In the genomic region with DNA sequence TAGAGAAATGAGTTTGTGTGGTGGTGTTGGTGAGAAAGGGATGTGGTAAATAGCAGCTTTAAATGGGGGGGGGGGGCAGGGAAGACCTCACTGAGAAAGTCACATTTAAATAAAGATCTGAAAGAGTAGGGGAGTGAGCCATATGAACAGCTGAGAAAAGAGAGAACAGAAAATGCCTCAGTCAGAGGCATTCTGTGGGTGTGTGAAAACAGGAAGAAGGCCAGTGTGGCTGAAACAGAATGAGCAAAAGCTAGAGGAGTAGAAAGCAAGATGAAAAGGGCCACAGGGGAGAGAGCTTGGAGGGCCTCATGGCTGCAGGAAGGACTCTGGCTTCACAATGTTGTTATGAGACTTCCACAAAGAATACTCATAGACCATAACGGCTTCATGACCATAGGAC, we compare ENCODE assay signal across 12 cellular contexts.
A peak's percentile ranks its signal among the peaks of the same experiment; 100 is the strongest.
DNase-seq lines count a peak whose midpoint lies in the region; ATAC-seq and TF ChIP-seq lines count a peak whose summit lies in the region.
"Had no signal": no experiment of that assay in that cellular context is flagged by ENCODE, and none has a peak within 500 bp of the region (broad histone marks: within the 10 kb centered on the region; RNA-seq: fewer than 3 reads in every experiment).

No MANE protein-coding gene starts in this region.

- H3K9me3 Mint-ChIP-seq in natural killer cell treated with Interleukin-12 subunit alpha and Interleukin-12 subunit beta and Interleukin-15 and Interleukin-18, amount 100 ng/mL, for 72 hours, result peaks cover 3% of the 10 kb centered on the region
- peaks cover 6 to 9% of the 10 kb centered on the region in 2 donors for H3K9me3 Mint-ChIP-seq in natural killer cell
- no peaks in the 10 kb centered on the region for H3K9me3 Mint-ChIP-seq in stimulated activated memory B cell treated with anti-CD40 and anti-IgM and Interleukin-4, amounts not matched to agents 10 μg/mL and 1 μg/mL and 100 μg/mL, for 72 hours

- TF ChIP-seq CTCF in natural killer cell (IDR thresholded peaks at IDR 0.05), result no peak

- peak overlapping the region; percentile 26 for H3K4me3 Mint-ChIP-seq in natural killer cell treated with Interleukin-12 subunit alpha and Interleukin-12 subunit beta and Interleukin-15 and Interleukin-18, amount 100 ng/mL, for 72 hours
- H3K4me3 Mint-ChIP-seq in natural killer cell, result no peak overlapping the region
- H3K4me3 Mint-ChIP-seq in stimulated activated memory B cell treated with anti-CD40 and anti-IgM and Interleukin-4, amounts not matched to agents 10 μg/mL and 1 μg/mL and 100 μg/mL, for 72 hours, result no peak overlapping the region

- H3K4me1 Mint-ChIP-seq in natural killer cell treated with Interleukin-12 subunit alpha and Interleukin-12 subunit beta and Interleukin-15 and Interleukin-18, amount 100 ng/mL, for 72 hours (ENCODE audit: low read depth in 2 of 2), result no peaks in the 10 kb centered on the region
- H3K4me1 Mint-ChIP-seq in natural killer cell, result peaks cover 0 to 6% of the 10 kb centered on the region in 2 donors
- H3K4me1 Mint-ChIP-seq in stimulated activated memory B cell treated with anti-CD40 and anti-IgM and Interleukin-4, amounts not matched to agents 10 μg/mL and 1 μg/mL and 100 μg/mL, for 72 hours, result no peaks in the 10 kb centered on the region

- H3K27me3 Mint-ChIP-seq in natural killer cell treated with Interleukin-12 subunit alpha and Interleukin-12 subunit beta and Interleukin-15 and Interleukin-18, amount 100 ng/mL, for 72 hours, result no peaks in the 10 kb centered on the region
- H3K27me3 Mint-ChIP-seq in natural killer cell (ENCODE audit: low read depth in 2 of 2), result no peaks in the 10 kb centered on the region
- no peaks in the 10 kb centered on the region for H3K27me3 Mint-ChIP-seq in stimulated activated memory B cell treated with anti-CD40 and anti-IgM and Interleukin-4, amounts not matched to agents 10 μg/mL and 1 μg/mL and 100 μg/mL, for 72 hours

- intact Hi-C loops in natural killer cell (cut with micrococcal nuclease), result no loop called here

- no peak for DNase-seq in natural killer cell treated with Interleukin-12 subunit alpha and Interleukin-12 subunit beta and Interleukin-15 and Interleukin-18, amount 100 ng/mL, for 72 hours (ENCODE audit: low spot score)
- DNase-seq in natural killer cell, result no peak
- DNase-seq in stimulated activated naive CD4-positive, alpha-beta T cell (lab: John Stamatoyannopoulos, UW), result no peak
- no peak for DNase-seq in AML-193 (lab: John Stamatoyannopoulos, UW)
- DNase-seq in 8988T, result no peak
- DNase-seq: activated gamma-delta T cell had no signal

- H3K36me3 Mint-ChIP-seq in natural killer cell treated with Interleukin-12 subunit alpha and Interleukin-12 subunit beta and Interleukin-15 and Interleukin-18, amount 100 ng/mL, for 72 hours, result no peaks in the 10 kb centered on the region
- H3K36me3 Mint-ChIP-seq in natural killer cell, result peaks cover 6% of the 10 kb centered on the region
- no peaks in the 10 kb centered on the region for H3K36me3 Mint-ChIP-seq in stimulated activated memory B cell treated with anti-CD40 and anti-IgM and Interleukin-4, amounts not matched to agents 10 μg/mL and 1 μg/mL and 100 μg/mL, for 72 hours
- H3K36me3 Mint-ChIP-seq: immature natural killer cell had no signal

- ATAC-seq in natural killer cell treated with Interleukin-12 subunit alpha and Interleukin-12 subunit beta and Interleukin-15 and Interleukin-18, amount 100 ng/mL, for 72 hours, result no peak
- ATAC-seq in natural killer cell (no peak), HG02759 (IDR thresholded peaks at IDR 0.05; ENCODE audit: unreplicated experiment) (peak; percentile 100), HG03558 (IDR thresholded peaks at IDR 0.05; ENCODE audit: extremely low read depth, unreplicated experiment) (peak; percentile 100)
- peak; percentile 78 for ATAC-seq in stimulated activated memory B cell treated with anti-CD40 and anti-IgM and Interleukin-4, amounts not matched to agents 10 μg/mL and 1 μg/mL and 100 μg/mL, for 72 hours
- ATAC-seq: A549, K562 had no signal

- no peak overlapping the region for H3K27ac Mint-ChIP-seq in natural killer cell treated with Interleukin-12 subunit alpha and Interleukin-12 subunit beta and Interleukin-15 and Interleukin-18, amount 100 ng/mL, for 72 hours
- peak overlapping the region in 1 of 2 donors; percentile 15 for H3K27ac Mint-ChIP-seq in natural killer cell
- H3K27ac Mint-ChIP-seq in stimulated activated memory B cell treated with anti-CD40 and anti-IgM and Interleukin-4, amounts not matched to agents 10 μg/mL and 1 μg/mL and 100 μg/mL, for 72 hours, result no peak overlapping the region

Comparison
In these comparisons a context has a peak if more than half of its experiments do, and no peak if none do; other contexts are left out.
1. ATAC-seq: peak in HG02759 (single experiment), HG03558 (single experiment) and stimulated activated memory B cell treated with anti-CD40 and anti-IgM and Interleukin-4, amounts not matched to agents 10 μg/mL and 1 μg/mL and 100 μg/mL, for 72 hours (single experiment); none in natural killer cell treated with Interleukin-12 subunit alpha and Interleukin-12 subunit beta and Interleukin-15 and Interleukin-18, amount 100 ng/mL, for 72 hours (0 of 2) and natural killer cell (0 of 3).